In the genomic region with DNA sequence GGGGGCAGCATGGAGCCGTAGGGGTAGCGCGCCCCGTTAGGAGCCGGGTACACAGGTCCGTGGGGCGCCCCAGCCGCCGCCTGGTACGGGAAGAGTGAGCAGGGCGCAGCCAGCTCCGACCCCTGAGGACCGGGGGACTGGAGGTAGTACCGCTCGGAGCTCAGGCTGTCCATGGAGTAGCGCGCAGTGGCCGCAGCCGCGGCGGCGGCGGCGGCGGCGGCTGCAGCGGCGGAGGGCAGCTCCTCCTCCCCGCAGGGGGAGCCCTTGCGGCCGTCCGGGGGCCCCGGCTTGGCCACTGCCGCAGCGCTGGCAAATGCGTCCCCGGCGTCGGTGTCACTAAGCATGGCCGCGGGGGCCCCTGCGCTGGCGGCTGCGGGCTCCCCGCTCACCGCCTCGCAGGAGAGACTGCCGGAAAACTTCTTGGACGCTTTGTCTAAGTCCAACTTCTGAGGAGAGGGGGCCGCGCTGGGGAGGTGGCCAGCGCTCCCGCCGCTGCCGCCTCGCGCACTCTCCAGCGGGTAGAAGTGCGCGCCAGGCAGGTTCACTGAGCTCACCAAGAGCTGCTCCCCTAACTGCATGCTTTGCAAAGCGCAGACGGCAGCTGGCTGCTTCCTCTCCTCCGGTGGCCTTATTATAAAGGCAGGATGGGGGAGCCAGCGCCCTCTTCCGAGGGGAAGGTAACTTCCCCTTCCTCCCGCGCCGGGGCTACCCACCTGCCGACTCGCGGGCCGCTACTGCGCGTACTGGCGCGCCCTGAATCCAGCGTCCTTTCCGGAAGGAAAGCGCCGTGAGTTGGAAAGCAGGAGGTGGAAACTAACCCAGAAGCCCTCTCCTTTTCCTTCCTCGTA, we compare ENCODE assay signal across 8 cellular contexts. TPM values are rescaled to one million over a fixed set of nuclear protein-coding genes. Genes with fewer than 3 reads are reported as not detected.
DNase-seq lines count a peak whose midpoint lies in the region; ATAC-seq and TF ChIP-seq lines count a peak whose summit lies in the region.

A gene (minus strand): TSS at position 607 of the 848 bp plus-strand sequence. CDS start 29 bp downstream, at position 578.

- intact Hi-C loops in testis (cut with DNase I; ENCODE audit: low total_unique reads) = no loop called here

- H3K27me3 ChIP-seq in duodenal mucosa (ENCODE audit: control insufficient read depth in 1 of 2, insufficient read depth in 2 of 2, low read length in 2 of 2) (peaks cover 68 to 84% of the 10 kb centered on the region in 2 donors), muscle layer of colon (ENCODE audit: control insufficient read depth in 1 of 2, insufficient read depth in 2 of 2, low read length in 2 of 2) (peaks cover 67 to 90% of the 10 kb centered on the region in 2 donors), testis (no peaks in the 10 kb centered on the region)

- H3K4me1 ChIP-seq in duodenal mucosa (ENCODE audit: control insufficient read depth in 1 of 2, insufficient read depth in 2 of 2, low read length in 2 of 2) = peaks cover 21 to 23% of the 10 kb centered on the region in 2 donors
- peaks cover 27% of the 10 kb centered on the region for H3K4me1 ChIP-seq in muscle layer of colon (ENCODE audit: insufficient read depth, low read length)
- peaks cover 19% of the 10 kb centered on the region for H3K4me1 ChIP-seq in testis

- no peak within 1 kb of the TSS for H3K27ac ChIP-seq in duodenal mucosa (ENCODE audit: low read depth, low read length)
- no peak within 1 kb of the TSS for H3K27ac ChIP-seq in muscle layer of colon (ENCODE audit: low read depth, low read length)
- no peak within 1 kb of the TSS for H3K27ac ChIP-seq in testis

- peak; percentile 48 for DNase-seq in NCI-H1436 (lab: John Stamatoyannopoulos, UW)
- no peak for DNase-seq in NCI-H1436 treated with DMSO at 0.1 percent for 48 hours (lab: John Stamatoyannopoulos, UW)
- DNase-seq in NCI-H345 (lab: John Stamatoyannopoulos, UW) = peak; percentile 51
- DNase-seq in activated CD4-positive, alpha-beta T cell treated with anti-CD3 and anti-CD28 coated beads for 4 hours = peak; percentile 62 to 66
- peak; percentile 38 for DNase-seq in testis

- peak; percentile 55 for ATAC-seq in HG02938 (IDR thresholded peaks at IDR 0.05; ENCODE audit: unreplicated experiment)

- peak in 1 of 3 experiments; percentile 7 for TF ChIP-seq CTCF in testis (IDR thresholded peaks at IDR 0.05)

- 0 to 2% methylated on average over 36 to 44 of the region's 81 CpGs for WGBS in testis, 2 donors

- H3K36me3 ChIP-seq in duodenal mucosa (ENCODE audit: control insufficient read depth in 1 of 2, insufficient read depth in 2 of 2, low read length in 2 of 2) (no peaks in the 10 kb centered on the region), muscle layer of colon (ENCODE audit: insufficient read depth, low read length) (no peaks in the 10 kb centered on the region), testis (ENCODE audit: low read depth, missing control alignments) (no peaks in the 10 kb centered on the region)

- TF ChIP-seq POLR2A in testis (IDR thresholded peaks at IDR 0.05) = no peak

- H3K9me3 ChIP-seq in duodenal mucosa (ENCODE audit: control insufficient read depth in 1 of 2, low read length in 2 of 2) (no peaks in the 10 kb centered on the region), muscle layer of colon (ENCODE audit: low read length) (no peaks in the 10 kb centered on the region), testis (no peaks in the 10 kb centered on the region)

- H3K9ac ChIP-seq in duodenal mucosa (ENCODE audit: low read depth in 1 of 2, low read length in 2 of 2) (no peak within 1 kb of the TSS), muscle layer of colon (ENCODE audit: low read length) (no peak within 1 kb of the TSS)

- H3K4me3 ChIP-seq in duodenal mucosa (ENCODE audit: low read depth in 1 of 2, low read length in 2 of 2) = peak within 1 kb of the TSS; percentile 57 to 66
- peak within 1 kb of the TSS; percentile 39 to 52 for H3K4me3 ChIP-seq in muscle layer of colon (ENCODE audit: low read depth in 1 of 2, low read length in 2 of 2)
- peak within 1 kb of the TSS; percentile 40 to 53 for H3K4me3 ChIP-seq in testis

RNA-seq across cellular contexts. Expression of the gene that starts here (rescaled TPM):
- total RNA-seq in testis = under 1 TPM; 0.71 to 0.93 TPM
- polyA plus RNA-seq in testis (ENCODE audit: insufficient read depth, low read depth, low replicate concordance) = 0.84 TPM

Comparison
In these comparisons a context has a peak if more than half of its experiments do, and no peak if none do; other contexts are left out.
1. Peak in DNase-seq and H3K4me3 ChIP-seq in testis; RNA of the gene not detected or under 1 TPM.